In the genomic region with DNA sequence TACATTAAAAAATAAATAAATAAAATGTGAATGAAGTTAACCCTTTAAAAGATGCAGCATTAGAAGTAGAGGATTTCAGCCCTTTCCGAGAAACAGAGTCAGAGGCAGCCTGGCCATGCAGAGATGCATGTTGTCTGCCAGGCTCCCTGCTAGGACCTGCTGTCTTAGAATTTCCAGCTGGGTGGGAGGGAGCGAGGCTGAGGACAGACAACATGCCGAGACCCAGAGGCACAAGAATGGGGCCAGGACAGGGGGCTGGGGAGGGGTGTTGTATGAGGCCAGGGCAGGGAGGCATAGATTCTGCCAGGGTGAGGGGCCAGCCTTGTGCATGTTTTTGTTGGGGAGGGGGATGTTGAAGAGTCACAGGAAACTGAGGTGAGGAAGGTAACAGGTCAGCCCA, we compare ENCODE assay signal across 27 cellular contexts.
"Had no signal": no experiment of that assay in that cellular context is flagged by ENCODE, and none has a peak within 500 bp of the region (broad histone marks: within the 10 kb centered on the region; RNA-seq: fewer than 3 reads in every experiment).

No MANE protein-coding gene starts in this region.

- H3K36me3 ChIP-seq: left ventricle myocardium inferior, ovary, right atrium auricular region, stomach, thyroid gland, transverse colon, upper lobe of left lung, vagina had no signal

- ATAC-seq: natural killer cell; sciatic nerve; stimulated activated naive B cell treated with anti-CD40 and anti-IgM and Interleukin-4, amounts not matched to agents 10 μg/mL and 1 μg/mL and 100 μg/mL, for 72 hours; stimulated activated naive CD8-positive, alpha-beta T cell treated with anti-CD3 and anti-CD28 coated beads, Interleukin-15, Interleukin-2, amounts not matched to agents 100 U/mL and 50 U/mL, for 24 hours had no signal

- H3K27me3 ChIP-seq: ovary, right atrium auricular region, stomach, testis, thyroid gland, transverse colon, upper lobe of left lung, vagina had no signal

- H3K4me3 Mint-ChIP-seq: immature natural killer cell; mesothelial cell of epicardium; natural killer cell; neural crest cell; stimulated activated naive B cell treated with anti-CD40 and anti-IgM and Interleukin-4, amounts not matched to agents 10 μg/mL and 1 μg/mL and 100 μg/mL, for 72 hours had no signal

- DNase-seq: hypothalamus; immature natural killer cell; left ventricle myocardium inferior; mesendoderm; naive B cell; natural killer cell; ovary; stimulated activated CD4-positive, alpha-beta T cell treated with anti-CD3 and anti-CD28 coated beads, Interleukin-12 subunit alpha, Interleukin-12 subunit beta, amount 100 ng/mL, for 4 hours; stimulated activated CD4-positive, alpha-beta T cell treated with anti-CD3 and anti-CD28 coated beads, Interleukin-15, amount 100 ng/mL, for 24 hours; stimulated activated CD4-positive, alpha-beta T cell treated with anti-CD3 and anti-CD28 coated beads, Interleukin-2, amount 100 ng/mL, for 24 hours; stimulated activated CD4-positive, alpha-beta T cell treated with anti-CD3 and anti-CD28 coated beads, Interleukin-4, amount 100 ng/mL, for 1 hour; stimulated activated naive B cell treated with anti-CD40 and anti-IgM and Interleukin-4, amounts not matched to agents 10 μg/mL and 1 μg/mL and 100 μg/mL, for 72 hours; stimulated activated naive CD8-positive, alpha-beta T cell treated with anti-CD3 and anti-CD28 coated beads, Interleukin-15, Interleukin-2, amounts not matched to agents 100 U/mL and 50 U/mL, for 24 hours; stomach; testis; thyroid gland; transverse colon; upper lobe of left lung had no signal

- H3K4me3 ChIP-seq: left ventricle myocardium inferior, lung, ovary, right atrium auricular region, skin epidermis, stomach, testis, thyroid gland, transverse colon, upper lobe of left lung, vagina had no signal

- H3K9me3 Mint-ChIP-seq: immature natural killer cell, mesothelial cell of epicardium, natural killer cell, neural crest cell had no signal

- H3K27ac ChIP-seq: left ventricle myocardium inferior, ovary, right atrium auricular region, skin epidermis, stomach, testis, thyroid gland, transverse colon, upper lobe of left lung, vagina had no signal

- H3K9me3 ChIP-seq: left ventricle myocardium inferior, ovary, right atrium auricular region, stomach, testis, thyroid gland, transverse colon, upper lobe of left lung, vagina had no signal

- FAIRE-seq: islet of Langerhans had no signal

- H3K27ac Mint-ChIP-seq: immature natural killer cell; mesothelial cell of epicardium; naive B cell; natural killer cell; progenitor cell of endocrine pancreas; stimulated activated naive B cell treated with anti-CD40 and anti-IgM and Interleukin-4, amounts not matched to agents 10 μg/mL and 1 μg/mL and 100 μg/mL, for 72 hours had no signal

- H3K4me1 ChIP-seq: thyroid gland had no signal

- H3K4me1 Mint-ChIP-seq: immature natural killer cell, natural killer cell had no signal

- H3K36me3 Mint-ChIP-seq: immature natural killer cell; mesothelial cell of epicardium; naive B cell; natural killer cell; stimulated activated naive B cell treated with anti-CD40 and anti-IgM and Interleukin-4, amounts not matched to agents 10 μg/mL and 1 μg/mL and 100 μg/mL, for 72 hours had no signal
